Comparison of ENCODE assay signal across 9 cellular contexts in genomic region chr3:195221015-195221853, GRCh38. TPM values are rescaled to one million over a fixed set of nuclear protein-coding genes. Genes with fewer than 3 reads are reported as not detected.
DNase-seq lines count a peak whose midpoint lies in the region; FAIRE-seq and TF ChIP-seq lines count a peak whose summit lies in the region.
"Had no signal": no experiment of that assay in that cellular context is flagged by ENCODE, and none has a peak within 500 bp of the region (broad histone marks: within the 10 kb centered on the region; RNA-seq: fewer than 3 reads in every experiment).

No MANE protein-coding gene starts in this region.

- H2BK12ac ChIP-seq in H1 (ENCODE audit: low read depth, low read length): peak overlapping the region; percentile 55; the same call in 1 of the 2 replicates

- no peak overlapping the region for H3K9ac ChIP-seq in H1 (replicated peaks in 1 of 4; ENCODE audit: extremely low read depth in 1 of 4, low read depth in 3 of 4, low read length in 3 of 4)

- no peak overlapping the region for H3K4me3 ChIP-seq in H1 (ENCODE audit: extremely low read depth in 1 of 4, insufficient read depth in 2 of 4, low read depth in 3 of 4, low read length in 4 of 4)
- no peak overlapping the region for H3K4me3 ChIP-seq in brain microvascular endothelial cell (ENCODE audit: low read depth, low read length)

- DNase-seq in AG20443 (ENCODE audit: low spot score): peak; percentile 76
- peak; percentile 16 for DNase-seq in LHCN-M2 (ENCODE audit: low read depth)
- DNase-seq in H1 (ENCODE audit: low read depth in 1 of 2, low spot score in 2 of 2): peak in 1 of 2 experiments; percentile 43
- DNase-seq in nephron progenitor cell: no peak
- DNase-seq in brain microvascular endothelial cell: no peak
- DNase-seq in GM13977 (ENCODE audit: low spot score): no peak
- no peak for DNase-seq in ecto neural progenitor cell (ENCODE audit: low spot score)
- DNase-seq in activated CD4-positive, alpha-beta T cell treated with anti-CD3 and anti-CD28 coated beads, Interleukin-2, amount 10 ng/mL, durations not matched to agents 24 days and 14 days: no peak
- DNase-seq: activated T-cell treated with anti-CD3 and anti-CD28 coated beads, Interleukin-2, amount 50 U/mL, for 4 hours had no signal

- WGBS in H1 (ENCODE audit: extremely low coverage in 1 of 2, insufficient coverage in 1 of 2, insufficient read length in 1 of 2, insufficient replicate concordance in 2 of 2, low coverage in 1 of 2, low lambda C conversion rate in 2 of 2, missing lambda C conversion rate in 1 of 2), 2 experiments: 85% methylated on average over 8 of the region's 9 CpGs; no CpG with 5 or more reads in 1 of the 2 experiments

- no peak overlapping the region for H3K4me3 Mint-ChIP-seq in nephron progenitor cell
- no peak overlapping the region for H3K4me3 Mint-ChIP-seq in activated CD4-positive, alpha-beta T cell treated with anti-CD3 and anti-CD28 coated beads, Interleukin-2, amount 10 ng/mL, durations not matched to agents 24 days and 14 days
- H3K4me3 Mint-ChIP-seq: activated T-cell treated with anti-CD3 and anti-CD28 coated beads, Interleukin-2, amount 50 U/mL, for 4 hours had no signal

- H3K56ac ChIP-seq in H1 (replicated peaks; ENCODE audit: insufficient read length, low read depth, low read length): no peak overlapping the region

- H3K4me2 ChIP-seq in H1 (ENCODE audit: insufficient read depth in 1 of 2, low read depth in 2 of 2, low read length in 2 of 2): no peak overlapping the region

- POLR2A ChIA-PET in H1 (lab: Charles Lee; ENCODE audit: partially characterized antibody): interaction anchor here (0.7 to 1.2 kb wide), 3 partner anchors 11 to 160 kb away, joined by 3 read pairs; no protein-coding TSS in a partner anchor

- H2BK120ac ChIP-seq in H1 (replicated peaks; ENCODE audit: low read depth, low read length): no peak overlapping the region

- no peaks in the 10 kb centered on the region for H3K27me3 Mint-ChIP-seq in nephron progenitor cell (ENCODE audit: low read depth, poor library complexity)
- no peaks in the 10 kb centered on the region for H3K27me3 Mint-ChIP-seq in activated CD4-positive, alpha-beta T cell treated with anti-CD3 and anti-CD28 coated beads, Interleukin-2, amount 10 ng/mL, durations not matched to agents 24 days and 14 days

- H3K36me3 ChIP-seq in H1 (ENCODE audit: control insufficient read depth in 2 of 4, insufficient read depth in 4 of 4, low read length in 3 of 4) (peaks cover 0 to under 1% (median 0%) of the 10 kb centered on the region in 4 experiments; a peak in 3 of 8 replicates), brain microvascular endothelial cell (replicated peaks) (no peaks in the 10 kb centered on the region)

- peak overlapping the region; percentile 35; the same call in 1 of the 2 replicates for H2BK5ac ChIP-seq in H1 (ENCODE audit: low read depth, low read length)

- no peaks in the 10 kb centered on the region for H3K27me3 ChIP-seq in H1 (replicated peaks in 1 of 4; ENCODE audit: control insufficient read depth in 3 of 4, extremely low read depth in 1 of 4, insufficient read depth in 3 of 4, low read length in 3 of 4)
- H3K27me3 ChIP-seq in brain microvascular endothelial cell (replicated peaks): no peaks in the 10 kb centered on the region

- H3K36me3 Mint-ChIP-seq in nephron progenitor cell (ENCODE audit: low read depth): peaks cover 30% of the 10 kb centered on the region
- H3K36me3 Mint-ChIP-seq in activated CD4-positive, alpha-beta T cell treated with anti-CD3 and anti-CD28 coated beads, Interleukin-2, amount 10 ng/mL, durations not matched to agents 24 days and 14 days (ENCODE audit: low read depth): peaks cover 7% of the 10 kb centered on the region

- H2BK20ac ChIP-seq in H1 (ENCODE audit: low read length): no peak overlapping the region

- H4K8ac ChIP-seq in H1 (ENCODE audit: extremely low read depth, insufficient read depth, low read length): no peak overlapping the region

- H3K27ac ChIP-seq in H1 (ENCODE audit: low read depth, low read length) (no peak overlapping the region), brain microvascular endothelial cell (no peak overlapping the region)

- TF ChIP-seq CTCF in H1 (IDR thresholded peaks at IDR 0.05; ENCODE audit: control extremely low read depth in 1 of 3, insufficient read depth in 1 of 3, low read depth in 1 of 3, low read length in 3 of 3) (no peak), nephron progenitor cell (IDR thresholded peaks at IDR 0.05) (no peak), brain microvascular endothelial cell (IDR thresholded peaks at IDR 0.05; ENCODE audit: low read depth, low read length, missing control alignments) (no peak), GM13977 (IDR thresholded peaks at IDR 0.05; ENCODE audit: extremely low read depth, insufficient read depth, missing control alignments) (no peak)

- H3K79me1 ChIP-seq in H1 (ENCODE audit: low read depth, low read length): peaks cover 18% of the 10 kb centered on the region

- in situ Hi-C loops in brain microvascular endothelial cell (cut with HindIII; ENCODE audit: low pct_ligation_motif_present, low sequenced_read_pairs) (no loop called here), GM13977 (cut with MboI; ENCODE audit: low pct_unique_long_range_greater_than_20kb, low sequenced_read_pairs, unreplicated experiment) (no loop called here)

- H3K18ac ChIP-seq in H1 (ENCODE audit: extremely low read depth, low read length): no peak overlapping the region

- no peak for TF ChIP-seq POLR2A in H1 (IDR thresholded peaks at IDR 0.05; ENCODE audit: control extremely low read depth in 1 of 2, low read depth in 2 of 2, low read length in 2 of 2)

- no peak for TF ChIP-seq EP300 in H1 (IDR thresholded peaks at IDR 0.05; ENCODE audit: borderline replicate concordance in 1 of 2, low read depth in 2 of 2, low read length in 2 of 2)

- H3K23ac ChIP-seq in H1 (ENCODE audit: insufficient read length): no peak overlapping the region

- intact Hi-C loops in activated CD4-positive, alpha-beta T cell treated with anti-CD3 and anti-CD28 coated beads, Interleukin-2, amount 10 ng/mL, durations not matched to agents 24 days and 14 days (cut with micrococcal nuclease): no loop called here

- no peak for TF ChIP-seq RAD21 in H1 (IDR thresholded peaks at IDR 0.05 in 1 of 2, conservative IDR thresholded peaks at IDR 0.05 in 1 of 2; ENCODE audit: low read depth in 2 of 2, low read length in 2 of 2)

- peak overlapping the region; percentile 34 for H3K27ac Mint-ChIP-seq in nephron progenitor cell
- H3K27ac Mint-ChIP-seq in activated CD4-positive, alpha-beta T cell treated with anti-CD3 and anti-CD28 coated beads, Interleukin-2, amount 10 ng/mL, durations not matched to agents 24 days and 14 days: no peak overlapping the region

- no peak overlapping the region for H4K91ac ChIP-seq in H1 (replicated peaks; ENCODE audit: insufficient read length, low read length)

- H3K4ac ChIP-seq in H1 (replicated peaks; ENCODE audit: insufficient read length, low read depth, low read length): no peak overlapping the region

- no peak overlapping the region for H4K5ac ChIP-seq in H1 (ENCODE audit: insufficient read length, low read depth, low read length)

- no peak overlapping the region for H3K14ac ChIP-seq in H1 (ENCODE audit: insufficient read length)

- peaks cover 0 to 27% of the 10 kb centered on the region in 2 experiments; a peak in 2 of 4 replicates for H3K79me2 ChIP-seq in H1 (ENCODE audit: control insufficient read depth in 1 of 2, insufficient read depth in 2 of 2, low read length in 2 of 2)

- peaks cover 6% of the 10 kb centered on the region for H3K9me3 Mint-ChIP-seq in nephron progenitor cell
- H3K9me3 Mint-ChIP-seq in activated CD4-positive, alpha-beta T cell treated with anti-CD3 and anti-CD28 coated beads, Interleukin-2, amount 10 ng/mL, durations not matched to agents 24 days and 14 days: peaks cover 4% of the 10 kb centered on the region
- H3K9me3 Mint-ChIP-seq: activated T-cell treated with anti-CD3 and anti-CD28 coated beads, Interleukin-2, amount 50 U/mL, for 4 hours had no signal

- FAIRE-seq in H1 (lab: Jason Lieb, UNC): no peak

- H2AK5ac ChIP-seq in H1 (ENCODE audit: low read depth, low read length): peak overlapping the region; percentile 9; the same call in 1 of the 2 replicates

- H3K4me1 Mint-ChIP-seq in nephron progenitor cell: peaks cover 27% of the 10 kb centered on the region
- H3K4me1 Mint-ChIP-seq in activated CD4-positive, alpha-beta T cell treated with anti-CD3 and anti-CD28 coated beads, Interleukin-2, amount 10 ng/mL, durations not matched to agents 24 days and 14 days: no peaks in the 10 kb centered on the region

- H2AFZ ChIP-seq in H1 (ENCODE audit: low read length): no peak overlapping the region

- CTCF ChIA-PET in H1 (lab: Charles Lee; ENCODE audit: partially characterized antibody): interaction anchor here (0.6 to 1.9 kb wide), 8 partner anchors 11 to 384 kb away, joined by 3 to 5 read pairs (median 3); no protein-coding TSS in a partner anchor

- H3K9me3 ChIP-seq in H1 (ENCODE audit: insufficient read depth in 2 of 2, low read depth in 1 of 2, low read length in 1 of 2): no peaks in the 10 kb centered on the region

- peaks cover 2 to 5% of the 10 kb centered on the region in 2 experiments for H4K20me1 ChIP-seq in H1 (replicated peaks in 1 of 2; ENCODE audit: control insufficient read depth in 1 of 2, insufficient read depth in 2 of 2, low read length in 2 of 2)

- H2BK15ac ChIP-seq in H1 (ENCODE audit: low read length): no peak overlapping the region; the same call in 1 of the 2 replicates

- peaks cover 0 to 14% (median 7%) of the 10 kb centered on the region in 4 experiments; a peak in 6 of 7 replicates for H3K4me1 ChIP-seq in H1 (replicated peaks in 1 of 4; ENCODE audit: control insufficient read depth in 3 of 4, insufficient read depth in 4 of 4, low read length in 3 of 4)

- no peaks in the 10 kb centered on the region for H3K23me2 ChIP-seq in H1 (ENCODE audit: low read depth, low read length)

RNA-seq across cellular contexts. Expression of gene XXYLT1, which starts 49.7 kb away (rescaled TPM):
- 18.0 and 19.2 TPM in 2 replicates for total RNA-seq in LHCN-M2 (2014; rRNA removed)
- 9.4 TPM for polyA plus RNA-seq in LHCN-M2 (2012)
- total RNA-seq in H1 (2021; fragmentation: NEBNext Ultra II Directional; extraction: Animal tissue kit (Norgen Biotek cat#: 25700)): 23.8 and 24.5 TPM in 2 replicates
- 18.9 and 20.2 TPM in 2 replicates for polyA plus RNA-seq in H1 (2011; rRNA removed)
- 21.1 TPM for polyA plus RNA-seq in H1 (2011; cell fraction: cytosol; rRNA removed)
- 14.9 TPM for polyA plus RNA-seq in H1 (2011; cell fraction: nucleus; rRNA removed)
- polyA plus RNA-seq in H1 (2012, experiment 1 of 2): 19.3 to 20.5 TPM (median 20.0 TPM) in 4 replicates
- 25.8 TPM for polyA plus RNA-seq in H1 (2012, experiment 2 of 2)
- polyA plus RNA-seq in H1 (2013, experiment 1 of 2): 29.3 TPM
- polyA plus RNA-seq in H1 (2013, experiment 2 of 2): 32.6 TPM
- polyA minus RNA-seq in H1 (2011; rRNA and poly(A)+ RNA removed): 15.2 and 16.2 TPM in 2 replicates
- polyA minus RNA-seq in H1 (2011; cell fraction: cytosol; rRNA and poly(A)+ RNA removed): 22.8 TPM
- polyA minus RNA-seq in H1 (2011; cell fraction: nucleus; rRNA and poly(A)+ RNA removed): 31.3 TPM
- 14.5 and 17.4 TPM in 2 replicates for total RNA-seq in activated CD4-positive, alpha-beta T cell treated with anti-CD3 and anti-CD28 coated beads, Interleukin-2, amount 10 ng/mL, durations not matched to agents 24 days and 14 days

Comparison
In these comparisons a context has a peak if more than half of its experiments do, and no peak if none do; other contexts are left out.
1. DNase-seq: peak in AG20443 (single experiment) and LHCN-M2 (single experiment); none in nephron progenitor cell (single experiment), brain microvascular endothelial cell (single experiment), GM13977 (single experiment), ecto neural progenitor cell (single experiment) and activated CD4-positive, alpha-beta T cell treated with anti-CD3 and anti-CD28 coated beads, Interleukin-2, amount 10 ng/mL, durations not matched to agents 24 days and 14 days (single experiment).